2 cellular contexts compared by ENCODE assay signal in the genomic region with DNA sequence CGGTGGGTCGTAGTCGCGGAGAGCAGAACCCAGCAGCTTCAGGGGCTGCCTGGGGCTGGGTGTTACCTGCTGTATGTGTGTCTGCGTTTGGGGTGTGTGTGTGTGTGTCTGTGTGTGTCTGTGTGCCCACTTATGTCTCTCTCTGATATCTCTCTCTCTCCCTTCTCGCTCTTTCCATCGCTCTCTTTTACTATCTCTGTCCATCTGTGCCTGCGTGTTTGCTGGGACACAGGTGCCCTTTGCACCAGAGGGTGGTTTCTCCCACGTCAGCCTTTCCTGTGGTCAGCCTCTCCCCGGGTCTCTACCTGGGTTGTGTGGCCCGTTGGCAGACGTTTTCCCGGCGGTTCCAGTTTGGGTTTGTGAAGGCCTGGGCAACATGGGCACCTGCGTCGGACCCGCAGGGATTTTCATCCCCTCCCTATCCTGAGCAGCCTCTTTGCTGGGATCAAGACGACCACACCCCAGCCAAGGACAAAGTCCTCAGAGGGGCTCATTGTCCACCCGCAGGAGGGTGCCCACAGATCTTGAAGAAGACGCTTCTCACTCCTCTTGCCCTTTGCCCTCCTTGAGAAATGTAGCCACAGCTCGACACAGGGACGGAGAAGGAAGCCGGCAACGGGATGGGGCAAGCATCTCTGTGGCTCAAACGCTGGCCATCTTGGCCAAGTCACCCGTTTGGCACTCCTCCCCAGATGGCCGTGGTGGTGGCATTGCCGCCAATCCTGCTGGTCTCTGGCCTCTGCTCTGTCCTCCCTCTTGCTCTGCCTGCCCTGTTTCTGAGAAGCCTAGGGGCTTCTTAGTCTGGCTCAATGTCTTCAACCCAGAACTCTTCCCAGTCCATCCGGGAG.
TF ChIP-seq lines count a peak whose summit lies in the region.

No MANE protein-coding gene starts in this region.

TF ChIP-seq in SK-N-SH, 30 proteins besides CTCF, POLR2A, EP300 and RAD21 (continued from another document):
- no peak for TF ChIP-seq FOXJ3 (CRISPR knock-in tag; IDR thresholded peaks at IDR 0.05)
- TF ChIP-seq, protein P1, sequence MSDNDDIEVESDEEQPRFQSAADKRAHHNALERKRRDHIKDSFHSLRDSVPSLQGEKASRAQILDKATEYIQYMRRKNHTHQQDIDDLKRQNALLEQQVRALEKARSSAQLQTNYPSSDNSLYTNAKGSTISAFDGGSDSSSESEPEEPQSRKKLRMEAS (IDR thresholded peaks at IDR 0.05; ENCODE audit: low read depth): no peak
- TF ChIP-seq, protein P2, sequence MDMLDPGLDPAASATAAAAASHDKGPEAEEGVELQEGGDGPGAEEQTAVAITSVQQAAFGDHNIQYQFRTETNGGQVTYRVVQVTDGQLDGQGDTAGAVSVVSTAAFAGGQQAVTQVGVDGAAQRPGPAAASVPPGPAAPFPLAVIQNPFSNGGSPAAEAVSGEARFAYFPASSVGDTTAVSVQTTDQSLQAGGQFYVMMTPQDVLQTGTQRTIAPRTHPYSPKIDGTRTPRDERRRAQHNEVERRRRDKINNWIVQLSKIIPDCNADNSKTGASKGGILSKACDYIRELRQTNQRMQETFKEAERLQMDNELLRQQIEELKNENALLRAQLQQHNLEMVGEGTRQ (IDR thresholded peaks at IDR 0.05; ENCODE audit: borderline replicate concordance, low read depth, low read length): no peak
TF ChIP-seq in SK-N-SH: peak in this region for 0.

TF ChIP-seq in SK-N-SH treated with all-trans-retinoic acid at 6 μM for 48 hours, 23 proteins besides CTCF, POLR2A, EP300 and RAD21:
- TF ChIP-seq, protein P3, sequence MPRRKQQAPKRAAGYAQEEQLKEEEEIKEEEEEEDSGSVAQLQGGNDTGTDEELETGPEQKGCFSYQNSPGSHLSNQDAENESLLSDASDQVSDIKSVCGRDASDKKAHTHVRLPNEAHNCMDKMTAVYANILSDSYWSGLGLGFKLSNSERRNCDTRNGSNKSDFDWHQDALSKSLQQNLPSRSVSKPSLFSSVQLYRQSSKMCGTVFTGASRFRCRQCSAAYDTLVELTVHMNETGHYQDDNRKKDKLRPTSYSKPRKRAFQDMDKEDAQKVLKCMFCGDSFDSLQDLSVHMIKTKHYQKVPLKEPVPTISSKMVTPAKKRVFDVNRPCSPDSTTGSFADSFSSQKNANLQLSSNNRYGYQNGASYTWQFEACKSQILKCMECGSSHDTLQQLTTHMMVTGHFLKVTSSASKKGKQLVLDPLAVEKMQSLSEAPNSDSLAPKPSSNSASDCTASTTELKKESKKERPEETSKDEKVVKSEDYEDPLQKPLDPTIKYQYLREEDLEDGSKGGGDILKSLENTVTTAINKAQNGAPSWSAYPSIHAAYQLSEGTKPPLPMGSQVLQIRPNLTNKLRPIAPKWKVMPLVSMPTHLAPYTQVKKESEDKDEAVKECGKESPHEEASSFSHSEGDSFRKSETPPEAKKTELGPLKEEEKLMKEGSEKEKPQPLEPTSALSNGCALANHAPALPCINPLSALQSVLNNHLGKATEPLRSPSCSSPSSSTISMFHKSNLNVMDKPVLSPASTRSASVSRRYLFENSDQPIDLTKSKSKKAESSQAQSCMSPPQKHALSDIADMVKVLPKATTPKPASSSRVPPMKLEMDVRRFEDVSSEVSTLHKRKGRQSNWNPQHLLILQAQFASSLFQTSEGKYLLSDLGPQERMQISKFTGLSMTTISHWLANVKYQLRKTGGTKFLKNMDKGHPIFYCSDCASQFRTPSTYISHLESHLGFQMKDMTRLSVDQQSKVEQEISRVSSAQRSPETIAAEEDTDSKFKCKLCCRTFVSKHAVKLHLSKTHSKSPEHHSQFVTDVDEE (CRISPR knock-in tag; IDR thresholded peaks at IDR 0.05): no peak
- TF ChIP-seq, protein P4, sequence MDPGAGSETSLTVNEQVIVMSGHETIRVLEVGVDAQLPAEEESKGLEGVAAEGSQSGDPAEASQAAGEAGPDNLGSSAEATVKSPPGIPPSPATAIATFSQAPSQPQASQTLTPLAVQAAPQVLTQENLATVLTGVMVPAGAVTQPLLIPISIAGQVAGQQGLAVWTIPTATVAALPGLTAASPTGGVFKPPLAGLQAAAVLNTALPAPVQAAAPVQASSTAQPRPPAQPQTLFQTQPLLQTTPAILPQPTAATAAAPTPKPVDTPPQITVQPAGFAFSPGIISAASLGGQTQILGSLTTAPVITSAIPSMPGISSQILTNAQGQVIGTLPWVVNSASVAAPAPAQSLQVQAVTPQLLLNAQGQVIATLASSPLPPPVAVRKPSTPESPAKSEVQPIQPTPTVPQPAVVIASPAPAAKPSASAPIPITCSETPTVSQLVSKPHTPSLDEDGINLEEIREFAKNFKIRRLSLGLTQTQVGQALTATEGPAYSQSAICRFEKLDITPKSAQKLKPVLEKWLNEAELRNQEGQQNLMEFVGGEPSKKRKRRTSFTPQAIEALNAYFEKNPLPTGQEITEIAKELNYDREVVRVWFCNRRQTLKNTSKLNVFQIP (CRISPR knock-in tag; IDR thresholded peaks at IDR 0.05; ENCODE audit: borderline replicate concordance, low read depth): no peak
- TF ChIP-seq TCF4 (CRISPR knock-in tag; IDR thresholded peaks at IDR 0.05; ENCODE audit: borderline replicate concordance) (no peak), ZC3H10 (CRISPR knock-in tag; IDR thresholded peaks at IDR 0.05) (no peak), ZNF565 (CRISPR knock-in tag; conservative IDR thresholded peaks at IDR 0.05; ENCODE audit: low read depth) (no peak)
- TF ChIP-seq, protein P5, sequence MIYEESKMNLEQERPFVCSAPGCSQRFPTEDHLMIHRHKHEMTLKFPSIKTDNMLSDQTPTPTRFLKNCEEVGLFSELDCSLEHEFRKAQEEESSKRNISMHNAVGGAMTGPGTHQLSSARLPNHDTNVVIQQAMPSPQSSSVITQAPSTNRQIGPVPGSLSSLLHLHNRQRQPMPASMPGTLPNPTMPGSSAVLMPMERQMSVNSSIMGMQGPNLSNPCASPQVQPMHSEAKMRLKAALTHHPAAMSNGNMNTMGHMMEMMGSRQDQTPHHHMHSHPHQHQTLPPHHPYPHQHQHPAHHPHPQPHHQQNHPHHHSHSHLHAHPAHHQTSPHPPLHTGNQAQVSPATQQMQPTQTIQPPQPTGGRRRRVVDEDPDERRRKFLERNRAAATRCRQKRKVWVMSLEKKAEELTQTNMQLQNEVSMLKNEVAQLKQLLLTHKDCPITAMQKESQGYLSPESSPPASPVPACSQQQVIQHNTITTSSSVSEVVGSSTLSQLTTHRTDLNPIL (CRISPR knock-in tag; IDR thresholded peaks at IDR 0.05; ENCODE audit: low read depth): no peak
TF ChIP-seq in SK-N-SH treated with all-trans-retinoic acid at 6 μM for 48 hours: peak in this region for 0.
